In genomic region chr4:15648600-15648999, GRCh38 we compare ENCODE assay signal across 15 cellular contexts.
DNase-seq lines count a peak whose midpoint lies in the region; ATAC-seq lines count a peak whose summit lies in the region.
"Had no signal": no experiment of that assay in that cellular context is flagged by ENCODE, and none has a peak within 500 bp of the region (broad histone marks: within the 10 kb centered on the region; RNA-seq: fewer than 3 reads in every experiment).

No MANE protein-coding gene starts in this region.

- H3K9me3 Mint-ChIP-seq in stimulated activated naive CD8-positive, alpha-beta T cell treated with anti-CD3 and anti-CD28 coated beads, Interleukin-15, amount 100 ng/mL, for 72 hours = no peaks in the 10 kb centered on the region
- H3K9me3 Mint-ChIP-seq: dendritic cell treated with granulocyte-macrophage colony-stimulating factor and Interleukin-4, amounts not matched to agents 40 ng/mL and 50 ng/mL, for 4 days had no signal

- H3K27ac Mint-ChIP-seq in stimulated activated naive CD8-positive, alpha-beta T cell treated with anti-CD3 and anti-CD28 coated beads, Interleukin-15, amount 100 ng/mL, for 72 hours = no peak overlapping the region
- H3K27ac Mint-ChIP-seq: dendritic cell treated with granulocyte-macrophage colony-stimulating factor and Interleukin-4, amounts not matched to agents 40 ng/mL and 50 ng/mL, for 4 days had no signal

- ATAC-seq in HG02588 (IDR thresholded peaks at IDR 0.05; ENCODE audit: unreplicated experiment) (peak; percentile 42), HG03521 (IDR thresholded peaks at IDR 0.05; ENCODE audit: unreplicated experiment) (peak; percentile 32), HG03342 (IDR thresholded peaks at IDR 0.05; ENCODE audit: unreplicated experiment) (no peak), HG02642 (IDR thresholded peaks at IDR 0.05; ENCODE audit: poor library complexity, unreplicated experiment) (no peak)
- ATAC-seq in stimulated activated naive CD8-positive, alpha-beta T cell treated with anti-CD3 and anti-CD28 coated beads, Interleukin-15, amount 100 ng/mL, for 72 hours = peak; percentile 74

- H3K27me3 Mint-ChIP-seq in stimulated activated naive CD8-positive, alpha-beta T cell treated with anti-CD3 and anti-CD28 coated beads, Interleukin-15, amount 100 ng/mL, for 72 hours = no peaks in the 10 kb centered on the region
- H3K27me3 Mint-ChIP-seq: dendritic cell treated with granulocyte-macrophage colony-stimulating factor and Interleukin-4, amounts not matched to agents 40 ng/mL and 50 ng/mL, for 4 days had no signal

- peak; percentile 0 for DNase-seq in NCI-H748 (lab: John Stamatoyannopoulos, UW; ENCODE audit: unreplicated experiment)
- no peak for DNase-seq in NCI-H748 treated with DMSO at 0.1 percent for 48 hours (lab: John Stamatoyannopoulos, UW)
- DNase-seq in stimulated activated naive CD8-positive, alpha-beta T cell treated with anti-CD3 and anti-CD28 coated beads, Interleukin-15, amount 100 ng/mL, for 72 hours = no peak
- DNase-seq in NCI-H2107 treated with DMSO at 0.1 percent for 48 hours (lab: John Stamatoyannopoulos, UW; ENCODE audit: unreplicated experiment) = no peak
- DNase-seq: amniotic stem cell, GF-D8, NCI-H2171 treated with DMSO at 0.1 percent for 48 hours, SK-N-SH, small intestine, testis had no signal

- peak overlapping the region; percentile 2 to 35 for H3K4me3 Mint-ChIP-seq in stimulated activated naive CD8-positive, alpha-beta T cell treated with anti-CD3 and anti-CD28 coated beads, Interleukin-15, amount 100 ng/mL, for 72 hours
- H3K4me3 Mint-ChIP-seq: dendritic cell treated with granulocyte-macrophage colony-stimulating factor and Interleukin-4, amounts not matched to agents 40 ng/mL and 50 ng/mL, for 4 days had no signal

- H3K4me1 Mint-ChIP-seq in stimulated activated naive CD8-positive, alpha-beta T cell treated with anti-CD3 and anti-CD28 coated beads, Interleukin-15, amount 100 ng/mL, for 72 hours = peaks cover 56% of the 10 kb centered on the region

Comparison
In these comparisons a context has a peak if more than half of its experiments do, and no peak if none do; other contexts are left out.
1. ATAC-seq: peak in HG02588 (single experiment), HG03521 (single experiment) and stimulated activated naive CD8-positive, alpha-beta T cell treated with anti-CD3 and anti-CD28 coated beads, Interleukin-15, amount 100 ng/mL, for 72 hours (single experiment); none in HG03342 (single experiment) and HG02642 (single experiment).